Comparison of ENCODE assay signal across 12 cellular contexts in the genomic region with DNA sequence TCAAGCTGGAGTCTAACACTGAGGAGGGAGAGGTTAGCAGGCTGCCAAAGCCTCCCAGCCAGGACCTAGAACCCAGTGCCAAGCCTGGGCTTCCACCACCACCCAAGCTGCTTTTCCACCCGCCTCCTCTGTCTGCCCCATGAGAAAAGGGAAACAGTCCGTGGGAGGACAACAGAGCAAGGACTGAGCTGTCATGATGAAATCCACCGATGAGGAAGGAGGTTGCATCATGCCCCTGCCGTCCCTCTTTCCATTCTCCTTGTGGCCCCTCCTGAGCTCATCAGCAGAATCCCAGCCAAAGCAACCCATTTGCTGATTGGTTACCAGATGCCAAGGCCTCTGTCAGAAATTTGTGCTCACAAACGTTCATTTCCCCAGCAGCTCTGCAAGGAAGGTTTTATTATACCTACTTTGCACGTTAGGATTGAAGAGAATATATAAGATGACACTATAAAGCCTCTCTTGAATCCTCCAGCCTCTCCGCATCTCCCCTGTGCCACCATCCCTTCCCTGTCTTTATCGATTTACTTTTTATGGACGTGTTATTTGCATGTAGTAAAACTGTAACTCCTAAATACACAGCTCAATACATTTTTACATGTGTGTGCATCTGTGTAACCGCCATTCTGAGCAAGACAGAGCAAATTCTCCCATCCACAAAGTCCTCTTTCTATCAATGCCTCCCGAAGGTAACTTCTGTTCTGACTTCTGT. TPM values are rescaled to one million over a fixed set of nuclear protein-coding genes. Genes with fewer than 3 reads are reported as not detected.
DNase-seq lines count a peak whose midpoint lies in the region; ATAC-seq and TF ChIP-seq lines count a peak whose summit lies in the region.
"Had no signal": no experiment of that assay in that cellular context is flagged by ENCODE, and none has a peak within 500 bp of the region (broad histone marks: within the 10 kb centered on the region; RNA-seq: fewer than 3 reads in every experiment).

No MANE protein-coding gene starts in this region.

- POLR2A ChIA-PET in HCT116 (lab: Charles Lee) = no interaction called here

- TF ChIP-seq RAD21 in HCT116 (IDR thresholded peaks at IDR 0.05; ENCODE audit: low read depth) = no peak

- H3K27ac ChIP-seq in HCT116 (ENCODE audit: low read depth, low read length) = no peak overlapping the region
- no peak overlapping the region for H3K27ac ChIP-seq in gastrocnemius medialis
- no peak overlapping the region for H3K27ac ChIP-seq in MM.1S (ENCODE audit: low read length)
- H3K27ac ChIP-seq: neural progenitor cell had no signal

- H3K9ac ChIP-seq in HCT116 (ENCODE audit: low read length) (no peak overlapping the region), MM.1S (ENCODE audit: low read length) (no peak overlapping the region)
- H3K9ac ChIP-seq: neural progenitor cell had no signal

- CTCF ChIA-PET in HCT116 (lab: Charles Lee) = interaction anchor here (0.8 kb wide), 1 partner anchor 29 kb away, joined by 3 read pairs; no protein-coding TSS in a partner anchor

- no peaks in the 10 kb centered on the region for H3F3A ChIP-seq in MM.1S (ENCODE audit: insufficient read depth, low read length)

- DNase-seq in HCT116 (ENCODE audit: low read depth, low spot score) = no peak
- peak; percentile 83 for DNase-seq in SKM-1 treated with dmso at 0.1 percent for 144 hours (lab: John Stamatoyannopoulos, UW; ENCODE audit: unreplicated experiment)
- peak; percentile 24 to 50 for DNase-seq in foreskin fibroblast
- DNase-seq in gastrocnemius medialis = peak; percentile 32 to 47
- DNase-seq in NCI-H1694 (lab: John Stamatoyannopoulos, UW) = no peak
- DNase-seq in NCI-H345 treated with DMSO at 0.1 percent for 48 hours (lab: John Stamatoyannopoulos, UW; ENCODE audit: unreplicated experiment) = no peak
- DNase-seq in NCI-H146 (lab: John Stamatoyannopoulos, UW) = no peak
- DNase-seq in MM.1S = no peak
- DNase-seq: NCI-H2029 treated with DMSO at 0.1 percent for 48 hours, stomach had no signal

- no TSS peak for BruUV-seq in HCT116 (replicated peaks; lab: Mats Ljungman, UMichigan)

- intact Hi-C loops in HCT116 (cut with micrococcal nuclease) = no loop called here
- intact Hi-C loops in gastrocnemius medialis (cut with DNase I; ENCODE audit: low total_unique reads) = no loop called here

- in situ Hi-C loops in gastrocnemius medialis (cut with MboI; ENCODE audit: low sequenced_read_pairs in 4 of 4) = no loop called here

- H3K9me2 ChIP-seq in HCT116 (ENCODE audit: insufficient read depth) = no peaks in the 10 kb centered on the region
- H3K9me2 ChIP-seq in MM.1S (replicated peaks; ENCODE audit: insufficient read depth, low read length) = no peaks in the 10 kb centered on the region

- no peak overlapping the region for H3K4me2 ChIP-seq in HCT116 (ENCODE audit: low read length)
- no peak overlapping the region for H3K4me2 ChIP-seq in MM.1S (ENCODE audit: low read depth, low read length)
- H3K4me2 ChIP-seq: neural progenitor cell had no signal

- H3K4me1 ChIP-seq in HCT116 (ENCODE audit: control insufficient read depth in 1 of 2, insufficient read depth in 2 of 2, low read length in 2 of 2) = peaks cover 10 to 12% of the 10 kb centered on the region in 2 experiments
- H3K4me1 ChIP-seq in gastrocnemius medialis = no peaks in the 10 kb centered on the region
- no peaks in the 10 kb centered on the region for H3K4me1 ChIP-seq in MM.1S (ENCODE audit: low read length)

- H2AFZ ChIP-seq in HCT116 (ENCODE audit: low read depth, low read length, poor library complexity, severe bottlenecking) = no peak overlapping the region
- H2AFZ ChIP-seq in MM.1S (ENCODE audit: low read length) = no peak overlapping the region
- H2AFZ ChIP-seq: neural progenitor cell had no signal

- no peaks in the 10 kb centered on the region for H4K20me1 ChIP-seq in HCT116 (ENCODE audit: insufficient read depth)
- H4K20me1 ChIP-seq in MM.1S (ENCODE audit: insufficient read depth, low read length) = no peaks in the 10 kb centered on the region

- TF ChIP-seq POLR2A in HCT116 (IDR thresholded peaks at IDR 0.05; ENCODE audit: borderline replicate concordance, extremely low read depth, insufficient read depth, insufficient read length) = no peak
- no peak for TF ChIP-seq POLR2A in gastrocnemius medialis (IDR thresholded peaks at IDR 0.05)

- H3K79me2 ChIP-seq in HCT116 (ENCODE audit: insufficient read depth, low read length) (no peaks in the 10 kb centered on the region), MM.1S (ENCODE audit: low read length) (no peaks in the 10 kb centered on the region)

- H3K4me3 ChIP-seq in HCT116 (replicated peaks in 1 of 2; ENCODE audit: low read depth in 1 of 2, low read length in 2 of 2) = no peak overlapping the region
- no peak overlapping the region for H3K4me3 ChIP-seq in foreskin fibroblast (ENCODE audit: low read depth in 1 of 2, low read length in 2 of 2)
- no peak overlapping the region for H3K4me3 ChIP-seq in gastrocnemius medialis
- H3K4me3 ChIP-seq in MM.1S (ENCODE audit: low read length) = no peak overlapping the region
- H3K4me3 ChIP-seq: neural progenitor cell, stomach had no signal

- H3K9me3 ChIP-seq in HCT116 (ENCODE audit: control insufficient read depth in 1 of 2, insufficient read depth in 1 of 2, low read depth in 1 of 2, low read length in 2 of 2) (no peaks in the 10 kb centered on the region), gastrocnemius medialis (no peaks in the 10 kb centered on the region), MM.1S (replicated peaks; ENCODE audit: insufficient read depth, low read length) (no peaks in the 10 kb centered on the region)
- H3K9me3 ChIP-seq: stomach had no signal

- no peak for TF ChIP-seq CTCF in HCT116 (IDR thresholded peaks at IDR 0.05 in 2 of 3, conservative IDR thresholded peaks at IDR 0.05 in 1 of 3; ENCODE audit: borderline replicate concordance in 1 of 3, insufficient read depth in 1 of 3, low read depth in 2 of 3, low read length in 2 of 3)
- TF ChIP-seq CTCF in foreskin fibroblast (IDR thresholded peaks at IDR 0.05; ENCODE audit: low read depth, low read length) = no peak
- TF ChIP-seq CTCF in gastrocnemius medialis (IDR thresholded peaks at IDR 0.05 in 4 of 5, conservative IDR thresholded peaks at IDR 0.05 in 1 of 5) = no peak
- TF ChIP-seq CTCF in MM.1S (IDR thresholded peaks at IDR 0.05; ENCODE audit: low read length) = no peak

- ATAC-seq in HCT116 = no peak
- ATAC-seq in gastrocnemius medialis = peak; percentile 36 to 46

- no peaks in the 10 kb centered on the region for H3K27me3 ChIP-seq in HCT116 (ENCODE audit: insufficient read depth, low read length)
- no peaks in the 10 kb centered on the region for H3K27me3 ChIP-seq in gastrocnemius medialis
- H3K27me3 ChIP-seq in MM.1S (replicated peaks; ENCODE audit: insufficient read depth, low read length) = no peaks in the 10 kb centered on the region
- H3K27me3 ChIP-seq: neural progenitor cell, stomach had no signal

- H3K36me3 ChIP-seq in HCT116 (ENCODE audit: control insufficient read depth in 1 of 2, insufficient read depth in 2 of 2, low read length in 2 of 2) (no peaks in the 10 kb centered on the region), gastrocnemius medialis (no peaks in the 10 kb centered on the region), MM.1S (replicated peaks; ENCODE audit: insufficient read depth, low read length) (no peaks in the 10 kb centered on the region)
- H3K36me3 ChIP-seq: neural progenitor cell, stomach had no signal

- RAD21 ChIA-PET in HCT116 (lab: Charles Lee; ENCODE audit: low non-redundant PET in 1 of 2, low total read pairs in 2 of 2, uncharacterized antibody in 2 of 2, unreplicated experiment in 2 of 2) = no interaction called here

TF ChIP-seq in HCT116, 20 proteins besides CTCF, POLR2A, EP300 and RAD21:
- TF ChIP-seq ZFX (IDR thresholded peaks at IDR 0.05) = no peak
- TF ChIP-seq CEBPB (IDR thresholded peaks at IDR 0.05; ENCODE audit: low read depth) = peak; percentile 33; the same call in 1 of the 2 replicates
TF ChIP-seq in HCT116: peak in this region for 1.

RNA-seq across cellular contexts. Expression of a gene that starts 6.3 kb away (rescaled TPM):
- total RNA-seq in HCT116 (2021; ENCODE audit: unreplicated experiment) = 9.1 TPM
- polyA plus RNA-seq in HCT116 (2012) = 4.9 and 6.6 TPM in 2 replicates
- total RNA-seq in gastrocnemius medialis = 100 to 1,000 TPM in 1 of 4 donors, 10 to 100 TPM in 1, 1 to 10 TPM in 1, under 1 TPM in 1; 0.56 to 135 (median 29.2) TPM
- total RNA-seq: endothelial cell of umbilical vein had no signal
- polyA plus RNA-seq: endothelial cell of umbilical vein had no signal

RNA-seq across cellular contexts. Expression of a gene that starts 28.3 kb away (rescaled TPM):
- total RNA-seq in HCT116 (2021; ENCODE audit: unreplicated experiment) = not detected
- not detected in 2 replicates for polyA plus RNA-seq in HCT116 (2012)
- not detected for total RNA-seq in gastrocnemius medialis
- total RNA-seq: endothelial cell of umbilical vein, stomach had no signal
- polyA plus RNA-seq: endothelial cell of umbilical vein, stomach had no signal

RNA-seq across cellular contexts. Expression of a gene that starts 57.9 kb away (rescaled TPM):
- total RNA-seq in HCT116 (2021; ENCODE audit: unreplicated experiment) (not detected), gastrocnemius medialis (under 1 TPM in 1 of 4 donors, not detected in 3; 0.22 TPM)
- not detected in 2 replicates for polyA plus RNA-seq in HCT116 (2012)
- total RNA-seq: endothelial cell of umbilical vein, stomach had no signal
- polyA plus RNA-seq: endothelial cell of umbilical vein had no signal

Comparison
In these comparisons a context has a peak if more than half of its experiments do, and no peak if none do; other contexts are left out.
1. DNase-seq: peak in SKM-1 treated with dmso at 0.1 percent for 144 hours (single experiment), foreskin fibroblast (2 of 2) and gastrocnemius medialis (2 of 2); none in HCT116 (single experiment), NCI-H1694 (single experiment), NCI-H345 treated with DMSO at 0.1 percent for 48 hours (single experiment), NCI-H146 (single experiment) and MM.1S (single experiment).